ENCODE assay signal across 13 cellular contexts in genomic region chr21:42777757-42778344, GRCh38.
DNase-seq lines count a peak whose midpoint lies in the region; ATAC-seq and TF ChIP-seq lines count a peak whose summit lies in the region.
"Had no signal": no experiment of that assay in that cellular context is flagged by ENCODE, and none has a peak within 500 bp of the region (broad histone marks: within the 10 kb centered on the region; RNA-seq: fewer than 3 reads in every experiment).

No MANE protein-coding gene starts in this region.

- 37% methylated on average over 20 to 21 of the region's 21 CpGs for WGBS in thyroid gland, 2 donors

- TF ChIP-seq POLR2A in thyroid gland (IDR thresholded peaks at IDR 0.05) = no peak

- H3K27ac ChIP-seq in thyroid gland = peak overlapping the region in 1 of 3 donors; percentile 74
- H3K27ac ChIP-seq: 22Rv1, epithelial cell of prostate had no signal

- peaks cover 3 to 26% of the 10 kb centered on the region in 2 donors for H3K4me1 ChIP-seq in thyroid gland

- intact Hi-C loops in thyroid gland (cut with DNase I) = no loop called here

- no peaks in the 10 kb centered on the region for H3K9me3 ChIP-seq in thyroid gland

- H3K27me3 ChIP-seq in thyroid gland = no peaks in the 10 kb centered on the region

- H3K36me3 ChIP-seq in thyroid gland = no peaks in the 10 kb centered on the region

- ATAC-seq in HG03520 (IDR thresholded peaks at IDR 0.05; ENCODE audit: unreplicated experiment) = no peak
- ATAC-seq: activated CD8-positive, alpha-beta T cell treated with anti-CD3 and anti-CD28 coated beads, Interleukin-2, amount 10 ng/mL, durations not matched to agents 7 days and 5 days had no signal

- H3K4me3 ChIP-seq in thyroid gland (replicated peaks in 1 of 3) = no peak overlapping the region

- DNase-seq in DMS53 (lab: John Stamatoyannopoulos, UW) (peak; percentile 45), DMS53 treated with DMSO at 0.1 percent for 48 hours (lab: John Stamatoyannopoulos, UW; ENCODE audit: unreplicated experiment) (no peak), cerebellum (ENCODE audit: low spot score) (peak; percentile 47), midbrain (lab: John Stamatoyannopoulos, UW) (peak; percentile 52), thyroid gland (peak; percentile 63 to 75), GF-D8 (lab: John Stamatoyannopoulos, UW) (no peak)
- DNase-seq in activated CD4-positive, alpha-beta T cell treated with anti-CD3 and anti-CD28 coated beads, Interleukin-2, amount 50 U/mL, for 4 hours = no peak
- DNase-seq: activated CD8-positive, alpha-beta T cell treated with anti-CD3 and anti-CD28 coated beads, Interleukin-2, amount 10 ng/mL, durations not matched to agents 7 days and 5 days; activated naive CD4-positive, alpha-beta T cell; HFFc6 had no signal

- TF ChIP-seq CTCF in thyroid gland (IDR thresholded peaks at IDR 0.05) = no peak

Comparison
In these comparisons a context has a peak if more than half of its experiments do, and no peak if none do; other contexts are left out.
1. DNase-seq: peak in DMS53 (single experiment), cerebellum (single experiment), midbrain (single experiment) and thyroid gland (2 of 2); none in DMS53 treated with DMSO at 0.1 percent for 48 hours (single experiment), GF-D8 (single experiment) and activated CD4-positive, alpha-beta T cell treated with anti-CD3 and anti-CD28 coated beads, Interleukin-2, amount 50 U/mL, for 4 hours (0 of 2).